Comparison of ENCODE assay signal across 16 cellular contexts in genomic region chr15:101780225-101780624, GRCh38. TPM values are rescaled to one million over a fixed set of nuclear protein-coding genes. Genes with fewer than 3 reads are reported as not detected.
A peak's percentile ranks its signal among the peaks of the same experiment; 100 is the strongest.
DNase-seq lines count a peak whose midpoint lies in the region; ATAC-seq, FAIRE-seq and TF ChIP-seq lines count a peak whose summit lies in the region.
"Not testable (repeated sequence)": the region's sequence is repeated elsewhere in the genome, so short reads cannot be mapped to it uniquely, and the experiment has no call there.
"Had no signal": no experiment of that assay in that cellular context is flagged by ENCODE, and none has a peak within 500 bp of the region (broad histone marks: within the 10 kb centered on the region; RNA-seq: fewer than 3 reads in every experiment).

No MANE protein-coding gene starts in this region.

- H3K4me3 Mint-ChIP-seq in activated CD8-positive, alpha-beta T cell treated with anti-CD3 and anti-CD28 coated beads for 36 hours, result not testable (repeated sequence)

- H3K9me3 Mint-ChIP-seq in activated CD8-positive, alpha-beta T cell treated with anti-CD3 and anti-CD28 coated beads for 36 hours, result not testable (repeated sequence)

- H3K36me3 Mint-ChIP-seq in activated CD8-positive, alpha-beta T cell treated with anti-CD3 and anti-CD28 coated beads for 36 hours (ENCODE audit: low read depth), result not testable (repeated sequence)

- not testable (repeated sequence) for H3K27me3 ChIP-seq in bronchial epithelial cell (ENCODE audit: control insufficient read depth, insufficient read depth, low read length)

- peaks cover 10% of the 10 kb centered on the region for H3K27me3 Mint-ChIP-seq in activated CD8-positive, alpha-beta T cell treated with anti-CD3 and anti-CD28 coated beads for 36 hours

- intact Hi-C loops in activated CD8-positive, alpha-beta T cell treated with anti-CD3 and anti-CD28 coated beads for 36 hours (cut with micrococcal nuclease), result not testable (repeated sequence)

- CTCF ChIA-PET in activated CD8-positive, alpha-beta T cell treated with anti-CD3 and anti-CD28 coated beads for 36 hours (lab: Charles Lee), result not testable (repeated sequence)

- H3K4me3 ChIP-seq in bronchial epithelial cell (ENCODE audit: low read depth, low read length); fibroblast of the aortic adventitia (ENCODE audit: low read depth, low read length): not testable (repeated sequence)

- FAIRE-seq in bronchial epithelial cell (lab: Jason Lieb, UNC), result not testable (repeated sequence)

- not testable (repeated sequence) for H3K27ac Mint-ChIP-seq in activated CD8-positive, alpha-beta T cell treated with anti-CD3 and anti-CD28 coated beads for 36 hours

- not testable (repeated sequence) for ATAC-seq in activated CD8-positive, alpha-beta T cell treated with anti-CD3 and anti-CD28 coated beads for 36 hours

- not testable (repeated sequence) for H3K36me3 ChIP-seq in bronchial epithelial cell (ENCODE audit: control insufficient read depth, insufficient read depth, low read length)

- peak; percentile 13 for TF ChIP-seq CTCF in activated CD8-positive, alpha-beta T cell treated with anti-CD3 and anti-CD28 coated beads for 36 hours (IDR thresholded peaks at IDR 0.05)
- TF ChIP-seq CTCF in bronchial epithelial cell (IDR thresholded peaks at IDR 0.05; ENCODE audit: insufficient read depth, low read length, severe bottlenecking); fibroblast of the aortic adventitia (IDR thresholded peaks at IDR 0.05; ENCODE audit: insufficient read depth, low read length): not testable (repeated sequence)

- not testable (repeated sequence) for H3K4me1 Mint-ChIP-seq in activated CD8-positive, alpha-beta T cell treated with anti-CD3 and anti-CD28 coated beads for 36 hours (ENCODE audit: low read depth)

- POLR2A ChIA-PET in activated CD8-positive, alpha-beta T cell treated with anti-CD3 and anti-CD28 coated beads for 36 hours (lab: Charles Lee), result not testable (repeated sequence)

- DNase-seq in A172 (ENCODE audit: low spot score) (peak; percentile 14), ELR (ENCODE audit: low read depth) (peak; percentile 6), M059J (ENCODE audit: low read depth) (peak; percentile 50), NCI-H69 (lab: John Stamatoyannopoulos, UW) (peak; percentile 41), bronchial epithelial cell (ENCODE audit: low read depth) (peak; percentile 47), fibroblast of the aortic adventitia (ENCODE audit: low read depth) (peak; percentile 44), myocyte (ENCODE audit: low read depth) (peak; percentile 68)
- not testable (repeated sequence) for DNase-seq in activated CD8-positive, alpha-beta T cell treated with anti-CD3 and anti-CD28 coated beads for 36 hours

RNA-seq across cellular contexts. Expression of gene OR4F6, which starts 23.1 kb away (rescaled TPM):
- not detected in 2 replicates for total RNA-seq in A172 (2014; rRNA removed; shearing (Covaris generic))
- total RNA-seq in M059J (2014; rRNA removed; shearing (Covaris generic)), result not detected in 2 replicates
- not detected for total RNA-seq in activated CD8-positive, alpha-beta T cell treated with anti-CD3 and anti-CD28 coated beads for 36 hours
- total RNA-seq in bronchial epithelial cell, result not detected in 2 replicates
- not detected in 2 replicates for total RNA-seq in fibroblast of the aortic adventitia (ENCODE audit: low replicate concordance)
- not detected in 2 replicates for total RNA-seq in myocyte
- polyA plus RNA-seq in myocyte (2012), result not detected
- total RNA-seq: neural crest cell, pancreas, SK-MEL-5, smooth muscle cell, testis, ureter had no signal
- polyA plus RNA-seq: esophagus, IgD-negative memory B cell, pancreas, smooth muscle cell had no signal

RNA-seq across cellular contexts. Expression of gene OR4F15, which starts 31.8 kb away (rescaled TPM):
- not detected in 2 replicates for total RNA-seq in A172 (2014; rRNA removed; shearing (Covaris generic))
- not detected in 2 replicates for total RNA-seq in M059J (2014; rRNA removed; shearing (Covaris generic))
- total RNA-seq in activated CD8-positive, alpha-beta T cell treated with anti-CD3 and anti-CD28 coated beads for 36 hours, result not detected
- total RNA-seq in bronchial epithelial cell, result not detected in 2 replicates
- total RNA-seq in fibroblast of the aortic adventitia (ENCODE audit: low replicate concordance), result not detected in 2 replicates
- not detected in 2 replicates for total RNA-seq in myocyte
- polyA plus RNA-seq in myocyte (2012), result not detected
- total RNA-seq: neural crest cell, pancreas, smooth muscle cell, testis, ureter had no signal
- polyA plus RNA-seq: esophagus, IgD-negative memory B cell, pancreas, smooth muscle cell had no signal

RNA-seq across cellular contexts. Expression of gene TARS3, which starts 56.0 kb away (rescaled TPM):
- 3.0 and 3.2 TPM in 2 replicates for total RNA-seq in A172 (2014; rRNA removed; shearing (Covaris generic))
- total RNA-seq in M059J (2014; rRNA removed; shearing (Covaris generic)), result 0.94 and 3.0 TPM in 2 replicates
- 1 to 10 TPM; 7.2 to 8.3 TPM for total RNA-seq in activated CD8-positive, alpha-beta T cell treated with anti-CD3 and anti-CD28 coated beads for 36 hours
- 5.4 and 11.1 TPM in 2 replicates for total RNA-seq in bronchial epithelial cell
- 10.0 and 12.1 TPM in 2 replicates for total RNA-seq in fibroblast of the aortic adventitia (ENCODE audit: low replicate concordance)
- 26.2 and 48.0 TPM in 2 replicates for total RNA-seq in myocyte
- 9.5 TPM for polyA plus RNA-seq in myocyte (2012)
